In the genomic region with DNA sequence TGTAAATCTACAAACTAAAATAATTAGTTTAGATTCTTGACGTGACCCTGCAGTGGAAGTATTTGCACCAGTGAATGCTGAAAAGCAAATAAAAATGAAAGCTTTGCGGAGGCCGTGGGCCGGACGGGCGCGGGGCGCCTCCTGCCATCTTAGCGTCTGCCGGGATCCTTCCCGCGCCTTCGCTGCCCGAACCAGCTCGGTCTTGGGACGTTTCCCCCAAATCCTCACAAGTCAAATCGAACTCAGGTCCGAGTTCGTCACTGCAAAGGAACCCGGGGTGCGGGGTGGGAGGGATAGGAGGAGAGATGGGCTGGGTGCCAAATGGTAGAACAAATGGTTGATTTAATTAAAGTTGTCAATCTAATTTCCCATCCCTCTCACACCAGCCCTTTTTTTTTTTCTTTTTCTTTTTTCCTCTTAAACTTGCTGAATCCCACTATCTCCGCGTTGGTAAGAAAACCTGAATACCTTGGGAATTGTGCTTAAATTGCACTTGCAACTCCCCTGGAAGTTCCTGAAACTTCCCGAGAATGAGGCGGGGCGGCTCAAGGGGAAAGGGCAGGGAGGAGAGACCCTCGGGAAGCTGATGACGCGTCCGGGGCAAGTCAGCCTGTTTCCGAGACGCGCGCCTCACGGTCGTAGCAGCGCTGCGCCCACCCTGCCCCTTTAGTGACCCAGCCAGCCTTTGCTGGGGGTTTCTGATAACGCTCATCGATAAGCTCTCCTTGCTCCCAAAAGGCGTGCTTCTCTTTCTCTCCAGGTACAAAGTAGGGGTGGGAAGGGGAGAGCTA, we compare ENCODE assay signal across 8 cellular contexts. TPM values are rescaled to one million over a fixed set of nuclear protein-coding genes. Genes with fewer than 3 reads are reported as not detected.
DNase-seq lines count a peak whose midpoint lies in the region; ATAC-seq and TF ChIP-seq lines count a peak whose summit lies in the region.

No MANE protein-coding gene starts in this region.

- 0% methylated on average over 37 to 40 of the region's 41 CpGs for WGBS in ectodermal cell, 2 experiments
- 1% methylated on average over 41 of the region's 41 CpGs for WGBS in lung, 2 donors

- H3K36me3 ChIP-seq in ectodermal cell (ENCODE audit: control insufficient read depth, insufficient read depth, low read length) (no peaks in the 10 kb centered on the region), lung (ENCODE audit: control insufficient read depth in 2 of 2, insufficient read depth in 2 of 2, low read length in 2 of 2) (no peaks in the 10 kb centered on the region), stomach smooth muscle (ENCODE audit: control insufficient read depth in 2 of 2, insufficient read depth in 2 of 2, low read length in 2 of 2) (no peaks in the 10 kb centered on the region)

- H3K27me3 Mint-ChIP-seq in T-cell: peaks cover 18 to 31% of the 10 kb centered on the region in 2 donors

- H3K27me3 ChIP-seq in ectodermal cell (ENCODE audit: control insufficient read depth, insufficient read depth, low read length, poor library complexity, severe bottlenecking) (no peaks in the 10 kb centered on the region), lung (ENCODE audit: control insufficient read depth, insufficient read depth) (no peaks in the 10 kb centered on the region), stomach smooth muscle (ENCODE audit: control insufficient read depth in 1 of 2, insufficient read depth in 2 of 2, low read length in 2 of 2) (no peaks in the 10 kb centered on the region)

- no peaks in the 10 kb centered on the region for H3K9me3 ChIP-seq in ectodermal cell (ENCODE audit: control insufficient read depth, low read length)
- H3K9me3 ChIP-seq in lung (ENCODE audit: control insufficient read depth in 2 of 2, insufficient read depth in 1 of 2, low read length in 1 of 2): no peaks in the 10 kb centered on the region
- H3K9me3 ChIP-seq in stomach smooth muscle (ENCODE audit: control insufficient read depth in 2 of 2, low read length in 2 of 2): no peaks in the 10 kb centered on the region

- POLR2A ChIA-PET in T-cell (lab: Charles Lee): no interaction called here

- H3K4me1 ChIP-seq in ectodermal cell (ENCODE audit: control insufficient read depth, insufficient read depth, low read length) (peaks cover 21% of the 10 kb centered on the region), lung (ENCODE audit: control insufficient read depth in 2 of 2, insufficient read depth in 2 of 2, low read length in 2 of 2) (peaks cover 0 to 4% of the 10 kb centered on the region in 2 donors), stomach smooth muscle (ENCODE audit: control insufficient read depth, insufficient read depth, low read length) (peaks cover 3% of the 10 kb centered on the region)

- CTCF ChIA-PET in T-cell (lab: Charles Lee): interaction anchor here (0.7 kb wide), 2 partner anchors 20 to 98 kb away, joined by 3 to 4 read pairs; no protein-coding TSS in a partner anchor

- peak overlapping the region; percentile 96 for H3K27ac ChIP-seq in ectodermal cell (ENCODE audit: insufficient read depth, low read depth, low read length, poor library complexity, severe bottlenecking)
- peak overlapping the region; percentile 91 to 92 for H3K27ac ChIP-seq in lung (ENCODE audit: low read depth in 1 of 2, low read length in 1 of 2)
- H3K27ac ChIP-seq in stomach smooth muscle (ENCODE audit: low read length): peak overlapping the region; percentile 86

- TF ChIP-seq CTCF in GM13976 (IDR thresholded peaks at IDR 0.05; ENCODE audit: borderline replicate concordance, control extremely low read depth, extremely low read depth, insufficient read depth, missing control alignments) (no peak), lung (IDR thresholded peaks at IDR 0.05; ENCODE audit: control extremely low read depth, extremely low read depth) (no peak)

- peak overlapping the region; percentile 86 to 100 for H3K9ac ChIP-seq in stomach smooth muscle (ENCODE audit: low read length in 2 of 2)

- H3K4me3 Mint-ChIP-seq in T-cell: peak overlapping the region; percentile 78 to 82 (median 81)

- in situ Hi-C loops in GM13976 (cut with MboI; ENCODE audit: low sequenced_read_pairs, unreplicated experiment): loop anchor here (25.0 kb wide), 1 partner anchor 600 kb away; no protein-coding TSS in a partner anchor

- DNase-seq in GM13976 (ENCODE audit: low spot score) (peak; percentile 32), T-cell (peak in 3 of 34 experiments; percentile 7 to 11 (median 8)), lung (ENCODE audit: low spot score) (peak; percentile 44), NCI-H526 treated with DMSO at 0.1 percent for 48 hours (lab: John Stamatoyannopoulos, UW) (no peak)

- H3K4me1 Mint-ChIP-seq in T-cell: peaks cover 23 to 26% (median 24%) of the 10 kb centered on the region in 3 donors

- no peak overlapping the region for H3K27ac Mint-ChIP-seq in T-cell

- H3K4me3 ChIP-seq in ectodermal cell (ENCODE audit: insufficient read depth, low read depth, low read length) (peak overlapping the region; percentile 74), lung (peak overlapping the region; percentile 52), stomach smooth muscle (ENCODE audit: low read length in 2 of 2) (peak overlapping the region; percentile 88 to 98)

- no peaks in the 10 kb centered on the region for H3K9me3 Mint-ChIP-seq in T-cell

- no peaks in the 10 kb centered on the region for H3K36me3 Mint-ChIP-seq in T-cell

- ATAC-seq in T-cell (replicated peaks in 1 of 4) (peak in 2 of 4 experiments; percentile 26 to 45), lung (ENCODE audit: insufficient read depth, low FRiP score) (peak; percentile 38), GM18511 (IDR thresholded peaks at IDR 0.05; ENCODE audit: unreplicated experiment) (no peak), GM21576 (IDR thresholded peaks at IDR 0.05; ENCODE audit: unreplicated experiment) (no peak)

RNA-seq across cellular contexts. Expression of a gene that starts 1.7 kb away (rescaled TPM):
- total RNA-seq in T-cell: 1 to 10 TPM in 3 of 5 donors, not detected in 2; 1.1 to 1.5 (median 1.4) TPM
- polyA plus RNA-seq in ectodermal cell (2013, experiment 1 of 4): 615 TPM
- polyA plus RNA-seq in ectodermal cell (2013, experiment 2 of 4): 691 TPM
- 486 TPM for polyA plus RNA-seq in ectodermal cell (2013, experiment 3 of 4)
- polyA plus RNA-seq in ectodermal cell (2013, experiment 4 of 4): 533 TPM
- total RNA-seq in lung: 10 to 100 TPM; 59.5 to 90.0 TPM
- polyA plus RNA-seq in lung: 10 to 100 TPM; 20.7 to 71.5 TPM

Comparison
In these comparisons a context has a peak if more than half of its experiments do, and no peak if none do; other contexts are left out.
1. RNA of a gene that starts 1.7 kb away (total RNA-seq): 59.5 to 90.0 TPM in lung; 1.1 to 1.5 TPM in T-cell; every median in the first group is over 10 times any median in the second.
2. Peak in every context shown above with its lines, with median percentiles within 50 percentile points of each other: H3K27ac ChIP-seq and H3K4me3 ChIP-seq.